8 cellular contexts compared by ENCODE assay signal in genomic region chr11:119319702-119320592, GRCh38. TPM values are rescaled to one million over a fixed set of nuclear protein-coding genes. Genes with fewer than 3 reads are reported as not detected.
DNase-seq lines count a peak whose midpoint lies in the region; ATAC-seq, FAIRE-seq and TF ChIP-seq lines count a peak whose summit lies in the region.

No MANE protein-coding gene starts in this region.

- no peak for FAIRE-seq in D721Med (lab: Jason Lieb, UNC)

- peaks cover 21% of the 10 kb centered on the region for H3K27me3 Mint-ChIP-seq in activated naive CD8-positive, alpha-beta T cell treated with anti-CD3 and anti-CD28 coated beads, Interleukin-2, amount 50 U/mL, for 24 hours

- in situ Hi-C loops in KBM-7 (cut with MboI; ENCODE audit: low pct_unique_long_range_greater_than_20kb, low sequenced_read_pairs): no loop called here

- H3K4me1 Mint-ChIP-seq in activated naive CD8-positive, alpha-beta T cell treated with anti-CD3 and anti-CD28 coated beads, Interleukin-2, amount 50 U/mL, for 24 hours: peaks cover 25% of the 10 kb centered on the region
- peaks cover 46% of the 10 kb centered on the region for H3K4me1 Mint-ChIP-seq in stimulated activated effector memory CD8-positive, alpha-beta T cell treated with anti-CD3 and anti-CD28 coated beads, Interleukin-12 subunit alpha, Interleukin-12 subunit beta, amount 100 ng/mL, for 72 hours

- H2AFZ ChIP-seq in PC-3 (ENCODE audit: low read length): no peak overlapping the region

- peaks cover 19% of the 10 kb centered on the region for H3K79me2 ChIP-seq in PC-3 (ENCODE audit: low read length)

- H3K9me2 ChIP-seq in PC-3 (replicated peaks; ENCODE audit: low read length): no peaks in the 10 kb centered on the region

- H3K27ac Mint-ChIP-seq in activated naive CD8-positive, alpha-beta T cell treated with anti-CD3 and anti-CD28 coated beads, Interleukin-2, amount 50 U/mL, for 24 hours: peak overlapping the region; percentile 79
- peak overlapping the region; percentile 77 for H3K27ac Mint-ChIP-seq in stimulated activated effector memory CD8-positive, alpha-beta T cell treated with anti-CD3 and anti-CD28 coated beads, Interleukin-12 subunit alpha, Interleukin-12 subunit beta, amount 100 ng/mL, for 72 hours

- H3K4me3 Mint-ChIP-seq in activated naive CD8-positive, alpha-beta T cell treated with anti-CD3 and anti-CD28 coated beads, Interleukin-2, amount 50 U/mL, for 24 hours: peak overlapping the region; percentile 38
- peak overlapping the region; percentile 82 for H3K4me3 Mint-ChIP-seq in stimulated activated effector memory CD8-positive, alpha-beta T cell treated with anti-CD3 and anti-CD28 coated beads, Interleukin-12 subunit alpha, Interleukin-12 subunit beta, amount 100 ng/mL, for 72 hours

- H3K27ac ChIP-seq in PC-3 (ENCODE audit: low read length): no peak overlapping the region

- no peaks in the 10 kb centered on the region for H3F3A ChIP-seq in PC-3 (ENCODE audit: low read length, unreplicated experiment)

- H3K27me3 ChIP-seq in PC-3 (ENCODE audit: low read length): no peaks in the 10 kb centered on the region

- H3K9me3 Mint-ChIP-seq in activated naive CD8-positive, alpha-beta T cell treated with anti-CD3 and anti-CD28 coated beads, Interleukin-2, amount 50 U/mL, for 24 hours: no peaks in the 10 kb centered on the region
- no peaks in the 10 kb centered on the region for H3K9me3 Mint-ChIP-seq in stimulated activated effector memory CD8-positive, alpha-beta T cell treated with anti-CD3 and anti-CD28 coated beads, Interleukin-12 subunit alpha, Interleukin-12 subunit beta, amount 100 ng/mL, for 72 hours

- CTCF ChIA-PET in PC-3 (lab: Charles Lee): no interaction called here

- POLR2A ChIA-PET in PC-3 (lab: Charles Lee; ENCODE audit: unreplicated experiment): no interaction called here

- no peak for ATAC-seq in activated naive CD8-positive, alpha-beta T cell treated with anti-CD3 and anti-CD28 coated beads, Interleukin-2, amount 50 U/mL, for 24 hours
- ATAC-seq in stimulated activated effector memory CD8-positive, alpha-beta T cell treated with anti-CD3 and anti-CD28 coated beads, Interleukin-12 subunit alpha, Interleukin-12 subunit beta, amount 100 ng/mL, for 72 hours: no peak
- no peak for ATAC-seq in PC-3

- TF ChIP-seq CTCF in D721Med (IDR thresholded peaks at IDR 0.05; ENCODE audit: insufficient read depth, missing control alignments): no peak
- TF ChIP-seq CTCF in PC-3 (conservative IDR thresholded peaks at IDR 0.05; ENCODE audit: low read depth, low read length): no peak

- peaks cover 48% of the 10 kb centered on the region for H3K4me1 ChIP-seq in PC-3 (ENCODE audit: insufficient read depth, low read length)

- no peaks in the 10 kb centered on the region for H3K36me3 Mint-ChIP-seq in activated naive CD8-positive, alpha-beta T cell treated with anti-CD3 and anti-CD28 coated beads, Interleukin-2, amount 50 U/mL, for 24 hours (ENCODE audit: low read depth)
- peaks cover 5% of the 10 kb centered on the region for H3K36me3 Mint-ChIP-seq in stimulated activated effector memory CD8-positive, alpha-beta T cell treated with anti-CD3 and anti-CD28 coated beads, Interleukin-12 subunit alpha, Interleukin-12 subunit beta, amount 100 ng/mL, for 72 hours

- no peak overlapping the region for H3K4me2 ChIP-seq in PC-3 (ENCODE audit: low read length)

- DNase-seq in HT-29 (ENCODE audit: low spot score) (peak; percentile 62), islet precursor cell (peak; percentile 56), D721Med (ENCODE audit: insufficient read length, low spot score) (no peak), NOMO-1 (lab: John Stamatoyannopoulos, UW; ENCODE audit: unreplicated experiment in 2 of 2) (no peak), KBM-7 (no peak), PC-3 (no peak)
- no peak for DNase-seq in activated naive CD8-positive, alpha-beta T cell treated with anti-CD3 and anti-CD28 coated beads, Interleukin-2, amount 50 U/mL, for 24 hours
- no peak for DNase-seq in stimulated activated effector memory CD8-positive, alpha-beta T cell treated with anti-CD3 and anti-CD28 coated beads, Interleukin-12 subunit alpha, Interleukin-12 subunit beta, amount 100 ng/mL, for 72 hours (ENCODE audit: low spot score in 2 of 2)

- H3K9ac ChIP-seq in PC-3 (ENCODE audit: low read length): no peak overlapping the region

- intact Hi-C loops in PC-3 (cut with micrococcal nuclease): loop anchor here (5.0 to 10.0 kb wide), 2 partner anchors 113 to 155 kb away; partner anchors contain the start of genes CBL and NLRX1

- peaks cover under 1% of the 10 kb centered on the region; the same call in 1 of the 2 replicates for H3K36me3 ChIP-seq in PC-3 (ENCODE audit: low read depth, low read length)

- no peaks in the 10 kb centered on the region for H3K9me3 ChIP-seq in PC-3 (ENCODE audit: low read length)

- no TSS peak for BruUV-seq in PC-3 (replicated peaks; lab: Mats Ljungman, UMichigan)

- 0 out of 2 replicates have a peak, but pooled peaks cover under 1% of the 10 kb centered on the region for H4K20me1 ChIP-seq in PC-3 (ENCODE audit: low read length)

- no peak overlapping the region for H3K4me3 ChIP-seq in PC-3 (ENCODE audit: low read length)

RNA-seq across cellular contexts. Expression of gene MCAM, which starts 3.0 kb away (rescaled TPM):
- total RNA-seq in HT-29 (2014; rRNA removed; shearing (Covaris generic)): 6.4 and 9.9 TPM in 2 replicates
- 124 and 162 TPM in 2 replicates for total RNA-seq in PC-3 (2014; rRNA removed)

RNA-seq across cellular contexts. Expression of gene RNF26, which starts 14.4 kb away (rescaled TPM):
- 13.3 and 14.8 TPM in 2 replicates for total RNA-seq in HT-29 (2014; rRNA removed; shearing (Covaris generic))
- 22.9 and 34.5 TPM in 2 replicates for total RNA-seq in PC-3 (2014; rRNA removed)

RNA-seq across cellular contexts. Expression of gene C1QTNF5, which starts 20.7 kb away (rescaled TPM):
- total RNA-seq in HT-29 (2014; rRNA removed; shearing (Covaris generic)): 0.47 and 0.56 TPM in 2 replicates
- 2.0 and 2.6 TPM in 2 replicates for total RNA-seq in PC-3 (2014; rRNA removed)

RNA-seq across cellular contexts. Expression of gene MFRP, which starts 26.6 kb away (rescaled TPM):
- not detected in 2 replicates for total RNA-seq in HT-29 (2014; rRNA removed; shearing (Covaris generic))
- not detected in 2 replicates for total RNA-seq in PC-3 (2014; rRNA removed)

Comparison
In these comparisons a context has a peak if more than half of its experiments do, and no peak if none do; other contexts are left out.
1. DNase-seq: peak in HT-29 (single experiment) and islet precursor cell (single experiment); none in activated naive CD8-positive, alpha-beta T cell treated with anti-CD3 and anti-CD28 coated beads, Interleukin-2, amount 50 U/mL, for 24 hours (single experiment), stimulated activated effector memory CD8-positive, alpha-beta T cell treated with anti-CD3 and anti-CD28 coated beads, Interleukin-12 subunit alpha, Interleukin-12 subunit beta, amount 100 ng/mL, for 72 hours (0 of 2), D721Med (single experiment), NOMO-1 (0 of 2), KBM-7 (single experiment) and PC-3 (single experiment).
2. RNA of gene MCAM, which starts 3.0 kb away (total RNA-seq): 124 to 162 TPM in PC-3; 6.4 to 9.9 TPM in HT-29; every median in the first group is over 10 times any median in the second.